8 cellular contexts compared by ENCODE assay signal in genomic region chr15:45377630-45378148, GRCh38. TPM values are rescaled to one million over a fixed set of nuclear protein-coding genes. Genes with fewer than 3 reads are reported as not detected.
DNase-seq lines count a peak whose midpoint lies in the region; ATAC-seq and FAIRE-seq lines count a peak whose summit lies in the region.

No MANE protein-coding gene starts in this region.

- DNase-seq in D341Med (ENCODE audit: low spot score), result peak; percentile 53
- peak; percentile 53 for DNase-seq in NCI-H69 (lab: John Stamatoyannopoulos, UW)
- peak; percentile 50 for DNase-seq in midbrain (lab: John Stamatoyannopoulos, UW)
- peak; percentile 58 to 79 for DNase-seq in aorta
- no peak for DNase-seq in RCC 7860 (ENCODE audit: low spot score)
- no peak for DNase-seq in activated gamma-delta T cell (lab: John Stamatoyannopoulos, UW)

- ATAC-seq in GM21515 (IDR thresholded peaks at IDR 0.05; ENCODE audit: unreplicated experiment), result peak; percentile 32
- ATAC-seq in aorta (ENCODE audit: low FRiP score), result peak; percentile 69

- H3K4me3 ChIP-seq in duodenal mucosa (ENCODE audit: low read depth in 1 of 2, low read length in 2 of 2) (peak overlapping the region; percentile 74 to 75), aorta (ENCODE audit: low read length in 2 of 2) (peak overlapping the region; percentile 6 to 34)

- WGBS in aorta, 2 donors, result 0 to 1% methylated on average over 32 of the region's 32 CpGs

- intact Hi-C loops in aorta (cut with DNase I), result loop anchor here in 1 of 2 donors (5.0 kb wide), 1 partner anchor 180 kb away; no protein-coding TSS in a partner anchor

- peak overlapping the region; percentile 58 for H3K27ac ChIP-seq in duodenal mucosa (ENCODE audit: low read depth, low read length)
- peak overlapping the region in 1 of 2 donors; percentile 34 for H3K27ac ChIP-seq in aorta (ENCODE audit: low read depth in 1 of 2, low read length in 2 of 2)

- H3K9me3 ChIP-seq in duodenal mucosa (ENCODE audit: control insufficient read depth in 1 of 2, low read length in 2 of 2), result no peaks in the 10 kb centered on the region
- H3K9me3 ChIP-seq in aorta (ENCODE audit: control insufficient read depth, low read length), result no peaks in the 10 kb centered on the region

- H3K4me1 ChIP-seq in duodenal mucosa (ENCODE audit: control insufficient read depth in 1 of 2, insufficient read depth in 2 of 2, low read length in 2 of 2) (peaks cover 32 to 34% of the 10 kb centered on the region in 2 donors), aorta (ENCODE audit: control insufficient read depth in 1 of 2, insufficient read depth in 2 of 2, low read length in 2 of 2) (no peaks in the 10 kb centered on the region)

- no peak for FAIRE-seq in RCC 7860 (lab: Jason Lieb, UNC)

- peaks cover 0 to 5% of the 10 kb centered on the region in 2 donors for H3K36me3 ChIP-seq in duodenal mucosa (ENCODE audit: control insufficient read depth in 1 of 2, insufficient read depth in 2 of 2, low read length in 2 of 2)
- no peaks in the 10 kb centered on the region for H3K36me3 ChIP-seq in aorta (ENCODE audit: control insufficient read depth in 1 of 2, insufficient read depth in 2 of 2, low read length in 1 of 2)

- H3K27me3 ChIP-seq in duodenal mucosa (ENCODE audit: control insufficient read depth in 1 of 2, insufficient read depth in 2 of 2, low read length in 2 of 2) (no peaks in the 10 kb centered on the region), aorta (ENCODE audit: control insufficient read depth in 1 of 2, insufficient read depth in 2 of 2, low read length in 1 of 2) (no peaks in the 10 kb centered on the region)

- H3K9ac ChIP-seq in duodenal mucosa (ENCODE audit: low read depth in 1 of 2, low read length in 2 of 2), result peak overlapping the region; percentile 59 to 81

RNA-seq across cellular contexts. Expression of gene GATM, which starts 0.7 kb away (rescaled TPM):
- 10 to 100 TPM; 27.8 to 31.9 TPM for total RNA-seq in aorta
- 10 to 100 TPM in 1 of 2 donors, 1 to 10 TPM in 1; 6.9 to 74.6 TPM for polyA plus RNA-seq in aorta

Comparison
In these comparisons a context has a peak if more than half of its experiments do, and no peak if none do; other contexts are left out.
1. DNase-seq: peak in D341Med (single experiment), NCI-H69 (single experiment), midbrain (single experiment) and aorta (2 of 2); none in RCC 7860 (single experiment) and activated gamma-delta T cell (single experiment).